27 cellular contexts compared by ENCODE assay signal in genomic region chr2:64120928-64121327, GRCh38. TPM values are rescaled to one million over a fixed set of nuclear protein-coding genes. Genes with fewer than 3 reads are reported as not detected.
DNase-seq lines count a peak whose midpoint lies in the region; ATAC-seq, FAIRE-seq and TF ChIP-seq lines count a peak whose summit lies in the region.
"Had no signal": no experiment of that assay in that cellular context is flagged by ENCODE, and none has a peak within 500 bp of the region (broad histone marks: within the 10 kb centered on the region; RNA-seq: fewer than 3 reads in every experiment).

No MANE protein-coding gene starts in this region.

- peak overlapping the region in 2 of 3 experiments; percentile 40 to 83; a peak in 3 of 7 replicates for H3K27ac Mint-ChIP-seq in H9
- H3K27ac Mint-ChIP-seq: activated CD4-positive, alpha-beta memory T cell treated with anti-CD3 and anti-CD28 coated beads for 36 hours; HFFc6; stimulated activated naive CD8-positive, alpha-beta T cell treated with anti-CD3 and anti-CD28 coated beads, Interleukin-15, amount 100 ng/mL, for 72 hours; T-helper 17 cell had no signal

- peaks cover 8% of the 10 kb centered on the region; the same call in 1 of the 2 replicates for H3K79me2 ChIP-seq in H9 (ENCODE audit: insufficient read depth, low read length)

- H3K27me3 ChIP-seq in H9 (ENCODE audit: insufficient read depth, low read length): no peaks in the 10 kb centered on the region
- H3K27me3 ChIP-seq in esophagus squamous epithelium: no peaks in the 10 kb centered on the region
- H3K27me3 ChIP-seq in small intestine (ENCODE audit: control insufficient read depth in 2 of 2, insufficient read depth in 2 of 2, low read length in 2 of 2): no peaks in the 10 kb centered on the region
- H3K27me3 ChIP-seq: left lung, upper lobe of left lung had no signal

- no CpG with 5 or more reads among the region's 6 CpGs for WGBS in H9 (ENCODE audit: extremely low coverage, insufficient read length, low lambda C conversion rate)
- WGBS in esophagus squamous epithelium, 2 donors: 43 to 52% methylated on average over 6 of the region's 6 CpGs
- WGBS in small intestine, 3 donors: 17 to 66% (median 47%) methylated on average over 6 of the region's 6 CpGs

- H4K8ac ChIP-seq in H9 (replicated peaks; ENCODE audit: insufficient read length, low read depth, low read length): no peak overlapping the region

- H3K9me3 Mint-ChIP-seq in H9: peaks cover 4 to 5% of the 10 kb centered on the region in 2 experiments
- H3K9me3 Mint-ChIP-seq: activated CD4-positive, alpha-beta memory T cell treated with anti-CD3 and anti-CD28 coated beads for 36 hours; CD8-positive, alpha-beta memory T cell; HFFc6; stimulated activated naive CD8-positive, alpha-beta T cell treated with anti-CD3 and anti-CD28 coated beads, Interleukin-15, amount 100 ng/mL, for 72 hours had no signal

- no peaks in the 10 kb centered on the region for H3K23me2 ChIP-seq in H9 (ENCODE audit: insufficient read length, low read depth, low read length, poor library complexity, severe bottlenecking)

- H2BK5ac ChIP-seq in H9 (ENCODE audit: insufficient read length, low read length): no peak overlapping the region

- no peak overlapping the region for H3K18ac ChIP-seq in H9 (ENCODE audit: insufficient read length, low read depth, low read length)

- no peak overlapping the region for H2BK15ac ChIP-seq in H9 (ENCODE audit: low read depth, low read length)

- CTCF ChIA-PET in RWPE1 (lab: Yijun Ruan, JAX): interaction anchor here (0.8 kb wide), 1 partner anchor 11 kb away, joined by 3 read pairs; no protein-coding TSS in a partner anchor

- no peaks in the 10 kb centered on the region for H4K20me1 ChIP-seq in H9 (ENCODE audit: control insufficient read depth, insufficient read depth, insufficient read length)

- H3K14ac ChIP-seq in H9 (ENCODE audit: insufficient read depth, low read length): no peak overlapping the region

- H2BK20ac ChIP-seq in H9 (ENCODE audit: low read depth, low read length, poor library complexity, severe bottlenecking): no peak overlapping the region

- no peak for TF ChIP-seq CTCF in H9 (conservative IDR thresholded peaks at IDR 0.05)
- no peak for TF ChIP-seq CTCF in RWPE1 (conservative IDR thresholded peaks at IDR 0.05; ENCODE audit: low read depth)
- TF ChIP-seq CTCF in esophagus squamous epithelium (IDR thresholded peaks at IDR 0.05): no peak

- no peak overlapping the region for H2BK120ac ChIP-seq in H9 (ENCODE audit: low read depth, low read length, poor library complexity, severe bottlenecking)

- H3K9me3 ChIP-seq in H9 (ENCODE audit: control insufficient read depth, low read depth, low read length): no peaks in the 10 kb centered on the region
- no peaks in the 10 kb centered on the region for H3K9me3 ChIP-seq in esophagus squamous epithelium
- H3K9me3 ChIP-seq in small intestine (ENCODE audit: control insufficient read depth, low read depth): no peaks in the 10 kb centered on the region
- H3K9me3 ChIP-seq: left lung, upper lobe of left lung had no signal

- no peak overlapping the region for H3K4me2 ChIP-seq in H9 (ENCODE audit: insufficient read depth, insufficient read length, low read length)
- H3K4me2 ChIP-seq: smooth muscle cell had no signal

- ATAC-seq in GM18520 (IDR thresholded peaks at IDR 0.05; ENCODE audit: unreplicated experiment) (no peak), HG02885 (IDR thresholded peaks at IDR 0.05; ENCODE audit: poor library complexity, unreplicated experiment) (no peak)
- ATAC-seq: left lung; stimulated activated naive CD8-positive, alpha-beta T cell treated with anti-CD3 and anti-CD28 coated beads, Interleukin-15, amount 100 ng/mL, for 72 hours; T-helper 17 cell had no signal

- H2AK5ac ChIP-seq in H9 (ENCODE audit: insufficient read length, low read length): no peak overlapping the region

- H4K5ac ChIP-seq in H9 (ENCODE audit: insufficient read length, low read depth, low read length): no peak overlapping the region

- no peaks in the 10 kb centered on the region for H3K27me3 Mint-ChIP-seq in H9 (ENCODE audit: low read depth)
- H3K27me3 Mint-ChIP-seq: activated CD4-positive, alpha-beta memory T cell treated with anti-CD3 and anti-CD28 coated beads for 36 hours; IgD-negative memory B cell; stimulated activated naive CD8-positive, alpha-beta T cell treated with anti-CD3 and anti-CD28 coated beads, Interleukin-15, amount 100 ng/mL, for 72 hours; T-helper 17 cell had no signal

- H3K4me1 ChIP-seq in H9 (ENCODE audit: insufficient read depth, low read length): no peaks in the 10 kb centered on the region; the same call in 1 of the 2 replicates
- H3K4me1 ChIP-seq in esophagus squamous epithelium: peaks cover 5 to 76% (median 16%) of the 10 kb centered on the region in 3 donors
- peaks cover 8 to 16% of the 10 kb centered on the region in 2 donors for H3K4me1 ChIP-seq in small intestine (ENCODE audit: control insufficient read depth in 2 of 2, insufficient read depth in 1 of 2, low read depth in 1 of 2, low read length in 1 of 2)

- DNase-seq in H9 (no peak), RWPE1 (ENCODE audit: low spot score) (peak; percentile 54), esophagus squamous epithelium (lab: John Stamatoyannopoulos, UW) (no peak), small intestine (peak; percentile 68), EL (no peak)
- DNase-seq: activated CD4-positive, alpha-beta memory T cell treated with anti-CD3 and anti-CD28 coated beads for 36 hours; anterior cingulate cortex; CD8-positive, alpha-beta memory T cell; central memory CD4-positive, alpha-beta T cell; DMS53; effector CD4-positive, alpha-beta T cell; glutamatergic neuron; HFFc6; left lung; MM.1S; NCI-H146; NCI-H2171 treated with DMSO at 0.1 percent for 48 hours; OCI-M1; stimulated activated CD4-positive, alpha-beta T cell treated with anti-CD3 and anti-CD28 coated beads, Interleukin-2, amount 100 ng/mL, for 48 hours; stimulated activated naive CD8-positive, alpha-beta T cell treated with anti-CD3 and anti-CD28 coated beads, Interleukin-15, amount 100 ng/mL, for 72 hours; T-helper 17 cell; upper lobe of left lung had no signal

- intact Hi-C loops in esophagus squamous epithelium (cut with DNase I): no loop called here

- H2BK12ac ChIP-seq in H9 (ENCODE audit: insufficient read length, low read depth, low read length): no peak overlapping the region

- H3K9ac ChIP-seq in H9 (ENCODE audit: extremely low read depth, insufficient read length, low read length): no peak overlapping the region

- no peak overlapping the region for H3K23ac ChIP-seq in H9 (ENCODE audit: insufficient read length, low read depth, low read length)

- H3T11ph ChIP-seq in H9 (ENCODE audit: low read length): no peak overlapping the region

- no peaks in the 10 kb centered on the region for H3K36me3 ChIP-seq in esophagus squamous epithelium
- no peaks in the 10 kb centered on the region for H3K36me3 ChIP-seq in small intestine (ENCODE audit: control insufficient read depth in 2 of 2, insufficient read depth in 2 of 2, low read length in 2 of 2)
- H3K36me3 ChIP-seq: upper lobe of left lung had no signal

- POLR2A ChIA-PET in RWPE1 (lab: Yijun Ruan, JAX; ENCODE audit: low non-redundant PET): no interaction called here

- H2AFZ ChIP-seq in H9 (ENCODE audit: low read length): no peak overlapping the region

- peaks cover 19 to 30% of the 10 kb centered on the region in 2 experiments for H3K4me1 Mint-ChIP-seq in H9

- H3K56ac ChIP-seq in H9 (ENCODE audit: insufficient read length, low read depth, low read length): no peak overlapping the region

- H3K4me3 Mint-ChIP-seq in H9: no peak overlapping the region
- H3K4me3 Mint-ChIP-seq: activated CD4-positive, alpha-beta memory T cell treated with anti-CD3 and anti-CD28 coated beads for 36 hours; CD8-positive, alpha-beta memory T cell; HFFc6; IgD-negative memory B cell; stimulated activated naive CD8-positive, alpha-beta T cell treated with anti-CD3 and anti-CD28 coated beads, Interleukin-15, amount 100 ng/mL, for 72 hours; T-helper 17 cell had no signal

- no peak overlapping the region for H4K91ac ChIP-seq in H9 (ENCODE audit: insufficient read length, low read depth, low read length)

- TF ChIP-seq POLR2A in esophagus squamous epithelium (IDR thresholded peaks at IDR 0.05): no peak

- H3K4ac ChIP-seq in H9 (ENCODE audit: low read depth, low read length): no peak overlapping the region

- H3K27ac ChIP-seq in H9 (ENCODE audit: insufficient read length, low read depth, low read length) (no peak overlapping the region), RWPE1 (no peak overlapping the region), esophagus squamous epithelium (peak overlapping the region; percentile 63 to 68 (median 65)), small intestine (ENCODE audit: low read depth in 1 of 2, low read length in 1 of 2) (peak overlapping the region; percentile 58 to 84)
- H3K27ac ChIP-seq: HL-60 had no signal

- H3K79me1 ChIP-seq in H9 (ENCODE audit: insufficient read depth, low read depth, low read length, poor library complexity, severe bottlenecking): peaks cover 8% of the 10 kb centered on the region

- FAIRE-seq in small intestine (lab: Jason Lieb, UNC): no peak

- H3K4me3 ChIP-seq in esophagus squamous epithelium (peak overlapping the region in 3 of 4 donors; percentile 10 to 29 (median 11)), small intestine (ENCODE audit: low read depth in 1 of 2, low read length in 2 of 2) (peak overlapping the region in 1 of 2 donors; percentile 63)
- H3K4me3 ChIP-seq: left lung, smooth muscle cell, upper lobe of left lung had no signal

- peaks cover 4 to 11% (median 11%) of the 10 kb centered on the region in 3 experiments; a peak in 6 of 7 replicates for H3K36me3 Mint-ChIP-seq in H9 (ENCODE audit: insufficient read depth in 1 of 3, low read depth in 3 of 3)

RNA-seq across cellular contexts. Expression of gene PELI1, which starts 23.3 kb away (rescaled TPM):
- total RNA-seq in H9 (2021) (61.0 and 65.1 TPM in 2 replicates), esophagus squamous epithelium (10 to 100 TPM; 23.7 to 40.4 (median 34.5) TPM)
- 10 to 100 TPM; 20.5 to 26.6 (median 23.2) TPM for polyA plus RNA-seq in small intestine

Comparison
In these comparisons a context has a peak if more than half of its experiments do, and no peak if none do; other contexts are left out.
1. DNase-seq: peak in RWPE1 (single experiment) and small intestine (single experiment); none in H9 (single experiment), esophagus squamous epithelium (single experiment) and EL (single experiment).
2. H3K27ac ChIP-seq: peak in esophagus squamous epithelium (4 of 4) and small intestine (2 of 2); none in H9 (single experiment) and RWPE1 (single experiment).